In genomic region chr11:36558511-36559413, GRCh38 we compare ENCODE assay signal across 13 cellular contexts. TPM values are rescaled to one million over a fixed set of nuclear protein-coding genes. Genes with fewer than 3 reads are reported as not detected.
A peak's percentile ranks its signal among the peaks of the same experiment; 100 is the strongest.
DNase-seq lines count a peak whose midpoint lies in the region; ATAC-seq and TF ChIP-seq lines count a peak whose summit lies in the region.
"Had no signal": no experiment of that assay in that cellular context is flagged by ENCODE, and none has a peak within 500 bp of the region (broad histone marks: within the 10 kb centered on the region; RNA-seq: fewer than 3 reads in every experiment).

No MANE protein-coding gene starts in this region.

- POLR2A ChIA-PET in CD4-positive, alpha-beta T cell (lab: Charles Lee): no interaction called here

- no peaks in the 10 kb centered on the region for H3K27me3 ChIP-seq in CD4-positive, alpha-beta T cell (ENCODE audit: control insufficient read depth, insufficient read depth, low read length)
- H3K27me3 ChIP-seq: BLaER1 treated with 17β-estradiol and CSF1 and Interleukin-3, amounts not matched to agents 10 nM and 100 nM had no signal

- H3K4me3 Mint-ChIP-seq in CD4-positive, alpha-beta T cell: peak overlapping the region; percentile 3
- peak overlapping the region; percentile 63 for H3K4me3 Mint-ChIP-seq in T-helper 17 cell
- H3K4me3 Mint-ChIP-seq in nephron progenitor cell: no peak overlapping the region

- H3K9me3 Mint-ChIP-seq in CD4-positive, alpha-beta T cell: peaks cover 2% of the 10 kb centered on the region
- peaks cover 26% of the 10 kb centered on the region for H3K9me3 Mint-ChIP-seq in nephron progenitor cell

- peaks cover 4% of the 10 kb centered on the region for H3K27me3 Mint-ChIP-seq in CD4-positive, alpha-beta T cell
- H3K27me3 Mint-ChIP-seq in T-helper 17 cell (peaks cover under 1% of the 10 kb centered on the region), nephron progenitor cell (ENCODE audit: low read depth, poor library complexity) (peaks cover 3% of the 10 kb centered on the region)

- CTCF ChIA-PET in CD4-positive, alpha-beta T cell (lab: Charles Lee): no interaction called here

- intact Hi-C loops in CD4-positive, alpha-beta T cell (cut with DNase I, micrococcal nuclease): no loop called here

- no peak for TF ChIP-seq CTCF in CD4-positive, alpha-beta T cell (IDR thresholded peaks at IDR 0.05)
- TF ChIP-seq CTCF in nephron progenitor cell (IDR thresholded peaks at IDR 0.05): no peak

- no peaks in the 10 kb centered on the region for H3K36me3 Mint-ChIP-seq in CD4-positive, alpha-beta T cell (ENCODE audit: low read depth)
- H3K36me3 Mint-ChIP-seq in T-helper 17 cell (ENCODE audit: low read depth) (no peaks in the 10 kb centered on the region), nephron progenitor cell (ENCODE audit: low read depth) (peaks cover 10% of the 10 kb centered on the region)

- DNase-seq in CD4-positive, alpha-beta T cell: no peak
- no peak for DNase-seq in T-helper 17 cell
- no peak for DNase-seq in G401 (ENCODE audit: low spot score)
- DNase-seq in nephron progenitor cell: no peak
- DNase-seq in NCI-H748 (lab: John Stamatoyannopoulos, UW; ENCODE audit: unreplicated experiment): no peak
- DNase-seq: amniotic stem cell, H7, NCI-H2081 treated with DMSO at 0.1 percent for 48 hours, SW 1271 had no signal

- H3K9me3 ChIP-seq in CD4-positive, alpha-beta T cell (ENCODE audit: control insufficient read depth, low read length): no peaks in the 10 kb centered on the region
- no peaks in the 10 kb centered on the region for H3K9me3 ChIP-seq in T-helper 17 cell (ENCODE audit: control insufficient read depth, low read length, poor library complexity, severe bottlenecking)

- H3K4me1 Mint-ChIP-seq in CD4-positive, alpha-beta T cell (ENCODE audit: low read depth): peaks cover 10% of the 10 kb centered on the region
- peaks cover 19% of the 10 kb centered on the region for H3K4me1 Mint-ChIP-seq in T-helper 17 cell
- H3K4me1 Mint-ChIP-seq in nephron progenitor cell: peaks cover under 1% of the 10 kb centered on the region

- H3K27ac ChIP-seq in CD4-positive, alpha-beta T cell (ENCODE audit: low read depth, low read length): no peak overlapping the region
- H3K27ac ChIP-seq: BLaER1 treated with 17β-estradiol and CSF1 and Interleukin-3, amounts not matched to agents 10 nM and 100 nM had no signal

- H3K27ac Mint-ChIP-seq in CD4-positive, alpha-beta T cell: peak overlapping the region; percentile 35
- H3K27ac Mint-ChIP-seq in T-helper 17 cell: peak overlapping the region; percentile 27
- H3K27ac Mint-ChIP-seq in nephron progenitor cell: no peak overlapping the region

- in situ Hi-C loops in G401 (cut with HindIII; ENCODE audit: low sequenced_read_pairs): no loop called here

- ATAC-seq in CD4-positive, alpha-beta T cell (ENCODE audit: poor library complexity): no peak
- ATAC-seq in GM18909 (IDR thresholded peaks at IDR 0.05; ENCODE audit: poor library complexity, unreplicated experiment): peak; percentile 88
- peak; percentile 93 for ATAC-seq in HG02870 (IDR thresholded peaks at IDR 0.05; ENCODE audit: unreplicated experiment)
- ATAC-seq in T-helper 17 cell: peak; percentile 75
- ATAC-seq in HG02840 (IDR thresholded peaks at IDR 0.05; ENCODE audit: low FRiP score, unreplicated experiment): no peak

RNA-seq across cellular contexts. Expression of gene RAG1, which starts 9.0 kb away (rescaled TPM):
- under 1 TPM in 1 of 2 experiments, not detected in 1; 0.22 TPM for total RNA-seq in CD4-positive, alpha-beta T cell
- under 1 TPM; 0.16 to 0.27 TPM for total RNA-seq in T-helper 17 cell
- total RNA-seq in G401 (2014; rRNA removed; shearing (Covaris generic)): 0.25 TPM in 1 of 2 replicates, not detected in the other

RNA-seq across cellular contexts. Expression of gene IFTAP, which starts 35.5 kb away (rescaled TPM):
- total RNA-seq in CD4-positive, alpha-beta T cell: 1 to 10 TPM; 1.7 to 1.9 TPM
- total RNA-seq in T-helper 17 cell: 1 to 10 TPM; 1.9 to 4.4 TPM
- total RNA-seq in G401 (2014; rRNA removed; shearing (Covaris generic)): 47.4 and 58.5 TPM in 2 replicates

RNA-seq across cellular contexts. Expression of gene RAG2, which starts 39.3 kb away (rescaled TPM):
- total RNA-seq in CD4-positive, alpha-beta T cell: not detected
- not detected for total RNA-seq in T-helper 17 cell
- not detected in 2 replicates for total RNA-seq in G401 (2014; rRNA removed; shearing (Covaris generic))
- total RNA-seq: H7 had no signal

RNA-seq across cellular contexts. Expression of gene TRAF6, which starts 48.7 kb away (rescaled TPM):
- 10 to 100 TPM; 27.9 to 29.0 TPM for total RNA-seq in CD4-positive, alpha-beta T cell
- total RNA-seq in T-helper 17 cell: 10 to 100 TPM; 20.2 to 26.2 TPM
- 3.7 and 4.2 TPM in 2 replicates for total RNA-seq in G401 (2014; rRNA removed; shearing (Covaris generic))

Comparison
In these comparisons a context has a peak if more than half of its experiments do, and no peak if none do; other contexts are left out.
1. ATAC-seq: peak in GM18909 (single experiment), HG02870 (single experiment) and T-helper 17 cell (single experiment); none in CD4-positive, alpha-beta T cell (single experiment) and HG02840 (single experiment).